In genomic region chr7:150324366-150324961, GRCh38 we compare ENCODE assay signal across 9 cellular contexts.
DNase-seq lines count a peak whose midpoint lies in the region; ATAC-seq, FAIRE-seq and TF ChIP-seq lines count a peak whose summit lies in the region.
"Had no signal": no experiment of that assay in that cellular context is flagged by ENCODE, and none has a peak within 500 bp of the region (broad histone marks: within the 10 kb centered on the region; RNA-seq: fewer than 3 reads in every experiment).

No MANE protein-coding gene starts in this region.

- DNase-seq in DMS79 treated with DMSO at 0.1 percent for 48 hours (lab: John Stamatoyannopoulos, UW) (peak; percentile 26), DMS79 (lab: John Stamatoyannopoulos, UW) (no peak), RCC 7860 (ENCODE audit: low spot score) (peak; percentile 66), fibroblast of mammary gland (ENCODE audit: low read depth) (peak; percentile 43), retinal pigment epithelial cell (ENCODE audit: low read depth) (no peak), nucleus accumbens (lab: John Stamatoyannopoulos, UW) (no peak)
- DNase-seq in stimulated activated CD4-positive, alpha-beta T cell treated with anti-CD3 and anti-CD28 coated beads, Interleukin-4, amount 100 ng/mL, for 4 hours = no peak

- peak; percentile 60 for FAIRE-seq in RCC 7860 (lab: Jason Lieb, UNC)
- FAIRE-seq: colon had no signal

- no peak for TF ChIP-seq CTCF in fibroblast of mammary gland (conservative IDR thresholded peaks at IDR 0.05; ENCODE audit: control insufficient read depth, insufficient read depth, low read depth, low read length)
- TF ChIP-seq CTCF in retinal pigment epithelial cell (conservative IDR thresholded peaks at IDR 0.05; ENCODE audit: low read depth, low read length) = no peak

- H3K4me3 ChIP-seq in fibroblast of mammary gland (ENCODE audit: control insufficient read depth, low read depth, low read length) (no peak overlapping the region), retinal pigment epithelial cell (ENCODE audit: low read length) (peak overlapping the region; percentile 60)

- ATAC-seq in GM19328 (IDR thresholded peaks at IDR 0.05; ENCODE audit: unreplicated experiment) = no peak

Comparison
In these comparisons a context has a peak if more than half of its experiments do, and no peak if none do; other contexts are left out.
1. DNase-seq: peak in DMS79 treated with DMSO at 0.1 percent for 48 hours (single experiment), RCC 7860 (single experiment) and fibroblast of mammary gland (single experiment); none in DMS79 (single experiment), retinal pigment epithelial cell (single experiment), stimulated activated CD4-positive, alpha-beta T cell treated with anti-CD3 and anti-CD28 coated beads, Interleukin-4, amount 100 ng/mL, for 4 hours (0 of 2) and nucleus accumbens (0 of 56).